19 cellular contexts compared by ENCODE assay signal in the genomic region with DNA sequence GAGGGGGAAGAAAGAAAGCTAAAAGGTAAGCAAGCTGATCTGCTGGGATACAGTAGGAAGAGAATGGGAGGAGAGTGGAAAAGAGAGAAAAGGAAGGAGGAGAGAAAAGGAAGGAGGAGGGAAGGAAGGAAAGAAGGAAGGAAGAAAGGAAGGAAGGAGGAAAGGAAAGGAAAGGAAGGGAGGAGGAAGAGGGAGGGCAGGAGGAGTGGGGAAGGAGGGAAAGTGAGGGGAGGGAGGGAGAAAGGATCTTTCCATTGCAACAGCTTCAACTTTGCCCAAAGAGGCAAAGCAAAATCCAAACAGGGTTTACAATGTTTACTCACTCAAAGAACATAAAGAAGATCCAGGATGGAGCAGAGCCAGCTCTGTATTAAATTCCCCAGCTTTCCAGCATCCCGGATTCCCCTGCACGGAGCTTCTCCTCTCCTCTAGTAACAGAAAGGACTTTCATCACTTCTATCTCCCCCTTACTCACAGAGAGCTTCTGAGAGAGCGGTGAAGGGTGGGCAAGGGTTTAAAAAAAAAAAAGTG.
"Had no signal": no experiment of that assay in that cellular context is flagged by ENCODE, and none has a peak within 500 bp of the region (broad histone marks: within the 10 kb centered on the region; RNA-seq: fewer than 3 reads in every experiment).

No MANE protein-coding gene starts in this region.

- H3K36me3 ChIP-seq: brain microvascular endothelial cell, left lung had no signal

- H3K27me3 Mint-ChIP-seq: activated CD4-positive, alpha-beta T cell treated with anti-CD3 and anti-CD28 coated beads, Interleukin-2, amount 10 ng/mL, durations not matched to agents 7 days and 5 days had no signal

- H3K4me3 ChIP-seq: left lung, mucosa of descending colon had no signal

- H3K4me1 ChIP-seq: parathyroid adenoma had no signal

- H3K27ac Mint-ChIP-seq: activated CD4-positive, alpha-beta T cell treated with anti-CD3 and anti-CD28 coated beads, Interleukin-2, amount 10 ng/mL, durations not matched to agents 7 days and 5 days; activated CD8-positive, alpha-beta T cell treated with anti-CD3 and anti-CD28 coated beads, Interleukin-2, amount 10 ng/mL, durations not matched to agents 7 days and 5 days; endodermal cell; T-helper 1 cell treated with Interleukin-12 subunit alpha and Interleukin-12 subunit beta and Interleukin-4 antibody, amounts not matched to agents 30 μg/mL and 1 μg/mL, for 36 hours had no signal

- ATAC-seq: activated CD4-positive, CD25-positive, alpha-beta regulatory T cell treated with anti-CD3 and anti-CD28 coated beads, Interleukin-2, amount 50 U/mL, for 24 hours; activated CD8-positive, alpha-beta T cell treated with anti-CD3 and anti-CD28 coated beads, Interleukin-2, amount 10 ng/mL, durations not matched to agents 7 days and 5 days; activated T-cell treated with anti-CD3 and anti-CD28 coated beads, Interleukin-2, amount 50 U/mL, for 4 hours; left lung; mucosa of descending colon; naive thymus-derived CD4-positive, alpha-beta T cell had no signal

- H3K9me3 ChIP-seq: mucosa of descending colon had no signal

- H3K27ac ChIP-seq: brain microvascular endothelial cell, left lung, parathyroid adenoma had no signal

- H3K4me3 Mint-ChIP-seq: activated CD4-positive, alpha-beta T cell treated with anti-CD3 and anti-CD28 coated beads, Interleukin-2, amount 10 ng/mL, durations not matched to agents 7 days and 5 days; activated CD8-positive, alpha-beta T cell treated with anti-CD3 and anti-CD28 coated beads, Interleukin-2, amount 10 ng/mL, durations not matched to agents 7 days and 5 days; activated T-cell treated with anti-CD3 and anti-CD28 coated beads, Interleukin-2, amount 50 U/mL, for 4 hours; endodermal cell; naive thymus-derived CD4-positive, alpha-beta T cell; T-helper 1 cell treated with Interleukin-12 subunit alpha and Interleukin-12 subunit beta and Interleukin-4 antibody, amounts not matched to agents 30 μg/mL and 1 μg/mL, for 36 hours had no signal

- H3K27me3 ChIP-seq: left lung had no signal

- DNase-seq: activated CD4-positive, alpha-beta T cell treated with anti-CD3 and anti-CD28 coated beads, Interleukin-2, amount 10 ng/mL, durations not matched to agents 7 days and 5 days; activated CD8-positive, alpha-beta T cell treated with anti-CD3 and anti-CD28 coated beads, Interleukin-2, amount 10 ng/mL, durations not matched to agents 7 days and 5 days; activated effector memory CD4-positive, alpha-beta T cell treated with Interleukin-2 at 50 U/mL for 16 hours; activated naive CD4-positive, alpha-beta T cell treated with anti-CD3 and anti-CD28 coated beads, Interleukin-2, amount 50 U/mL, for 16 hours; activated T-cell treated with anti-CD3 and anti-CD28 coated beads, Interleukin-2, amount 50 U/mL, for 4 hours; aorta; brain microvascular endothelial cell; central memory CD4-positive, alpha-beta T cell; endodermal cell; foreskin melanocyte; glutamatergic neuron; left lung; mucosa of descending colon; naive thymus-derived CD4-positive, alpha-beta T cell; stimulated activated CD4-positive, alpha-beta T cell treated with anti-CD3 and anti-CD28 coated beads, Interleukin-15, amount 100 ng/mL, for 24 hours; stimulated activated CD4-positive, alpha-beta T cell treated with anti-CD3 and anti-CD28 coated beads, Interleukin-2, amount 100 ng/mL, for 48 hours had no signal
